1 cellular context compared by ENCODE assay signal in genomic region chr11:113289341-113290187, GRCh38.
TF ChIP-seq lines count a peak whose summit lies in the region.

No MANE protein-coding gene starts in this region.

TF ChIP-seq in H1, 55 proteins besides CTCF, POLR2A, EP300 and RAD21 (continued from another document):
- TF ChIP-seq ATF2 (IDR thresholded peaks at IDR 0.05; ENCODE audit: low read length) = no peak
- peak; percentile 77; the same call in 1 of the 2 replicates for TF ChIP-seq TCF12 (IDR thresholded peaks at IDR 0.05; ENCODE audit: low read depth, low read length)
- TF ChIP-seq NRF1 (IDR thresholded peaks at IDR 0.05; ENCODE audit: low read depth, low read length) = peak; percentile 4; the same call in 1 of the 2 replicates
- no peak for TF ChIP-seq SP1 (IDR thresholded peaks at IDR 0.05; ENCODE audit: low read depth, low read length)
- no peak for TF ChIP-seq SIN3A (conservative IDR thresholded peaks at IDR 0.05 in 1 of 2, IDR thresholded peaks at IDR 0.05 in 1 of 2; ENCODE audit: low read depth in 1 of 2, low read length in 2 of 2)
- TF ChIP-seq RNF2 (IDR thresholded peaks at IDR 0.05; ENCODE audit: borderline replicate concordance, low read depth, low read length, missing control alignments, poor library complexity, severe bottlenecking) = no peak
- TF ChIP-seq GTF2F1 (IDR thresholded peaks at IDR 0.05; ENCODE audit: borderline replicate concordance, low read depth, low read length) = no peak
- TF ChIP-seq SP2 (IDR thresholded peaks at IDR 0.05; ENCODE audit: low read length) = no peak
- no peak for TF ChIP-seq EZH2 (IDR thresholded peaks at IDR 0.05; ENCODE audit: low read depth, low read length, severe bottlenecking)
- no peak for TF ChIP-seq BCL11A (IDR thresholded peaks at IDR 0.05; ENCODE audit: low read depth in 2 of 2, low read length in 2 of 2)
- no peak for TF ChIP-seq KDM1A (IDR thresholded peaks at IDR 0.05; ENCODE audit: borderline replicate concordance, low read length)
- peak; percentile 49; the same call in 1 of the 2 replicates for TF ChIP-seq MAX (IDR thresholded peaks at IDR 0.05)
- no peak for TF ChIP-seq SIX5 (IDR thresholded peaks at IDR 0.05; ENCODE audit: low read depth, low read length)
- TF ChIP-seq JUN (IDR thresholded peaks at IDR 0.05; ENCODE audit: low read depth, low read length) = no peak
- no peak for TF ChIP-seq SUZ12 (IDR thresholded peaks at IDR 0.05; ENCODE audit: low read length)
- no peak for TF ChIP-seq ATF3 (IDR thresholded peaks at IDR 0.05; ENCODE audit: insufficient read depth, low read depth, low read length)
- no peak for TF ChIP-seq BRCA1 (IDR thresholded peaks at IDR 0.05; ENCODE audit: low read depth, low read length)
- TF ChIP-seq TEAD4 (IDR thresholded peaks at IDR 0.05; ENCODE audit: low read depth, low read length) = peak; percentile 65
- peak; percentile 74 for TF ChIP-seq YY1 (IDR thresholded peaks at IDR 0.05; ENCODE audit: low read depth, low read length)
- no peak for TF ChIP-seq USF2 (IDR thresholded peaks at IDR 0.05; ENCODE audit: low read length)
- TF ChIP-seq RBBP5 (IDR thresholded peaks at IDR 0.05; ENCODE audit: borderline replicate concordance, low read depth, low read length) = no peak
- TF ChIP-seq BACH1 (IDR thresholded peaks at IDR 0.05; ENCODE audit: low read length) = no peak
- TF ChIP-seq KDM4A (IDR thresholded peaks at IDR 0.05; ENCODE audit: low read depth, low read length, severe bottlenecking) = no peak
- TF ChIP-seq JUND (IDR thresholded peaks at IDR 0.05; ENCODE audit: low read length) = no peak
- no peak for TF ChIP-seq POLR2AphosphoS5 (IDR thresholded peaks at IDR 0.05; ENCODE audit: low read depth, low read length)
- no peak for TF ChIP-seq CHD7 (IDR thresholded peaks at IDR 0.05; ENCODE audit: insufficient replicate concordance, low read length)
- TF ChIP-seq TBP (IDR thresholded peaks at IDR 0.05; ENCODE audit: low read depth, low read length) = no peak
